In the genomic region with DNA sequence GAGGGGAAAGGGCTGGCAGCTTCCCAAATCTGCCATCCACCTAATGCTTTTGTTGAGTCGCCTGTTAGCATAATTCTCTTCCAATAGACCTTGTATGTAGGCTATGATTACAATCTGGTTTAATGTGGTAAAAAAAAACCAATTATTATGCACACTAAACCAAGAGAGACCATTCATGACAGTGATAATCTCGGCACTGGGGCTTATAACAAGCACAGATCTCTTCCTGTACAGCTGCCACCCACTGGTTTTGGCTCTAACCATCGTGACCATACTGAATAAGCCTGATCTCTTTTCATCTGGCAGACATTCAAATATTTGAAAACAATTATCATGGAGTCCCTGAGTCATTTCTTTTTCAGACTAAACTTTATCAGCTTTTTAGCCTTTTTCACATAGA, we compare ENCODE assay signal across 10 cellular contexts. TPM values are rescaled to one million over a fixed set of nuclear protein-coding genes. Genes with fewer than 3 reads are reported as not detected.
A peak's percentile ranks its signal among the peaks of the same experiment; 100 is the strongest.
DNase-seq lines count a peak whose midpoint lies in the region; ATAC-seq and TF ChIP-seq lines count a peak whose summit lies in the region.
"Had no signal": no experiment of that assay in that cellular context is flagged by ENCODE, and none has a peak within 500 bp of the region (broad histone marks: within the 10 kb centered on the region; RNA-seq: fewer than 3 reads in every experiment).

No MANE protein-coding gene starts in this region.

- DNase-seq in Caki2 (ENCODE audit: low read depth) (peak; percentile 26), NCI-H1105 treated with DMSO at 0.1 percent for 48 hours (lab: John Stamatoyannopoulos, UW) (peak; percentile 99), RPMI7951 (ENCODE audit: low read depth) (peak; percentile 87), foreskin keratinocyte (peak; percentile 46 to 63), GM23338 (ENCODE audit: low spot score) (no peak), GDM1 (lab: John Stamatoyannopoulos, UW) (no peak), mesendoderm (no peak)
- DNase-seq: activated gamma-delta T cell treated with Interleukin-2 at 50 U/mL for 16 hours had no signal

- H3K9me2 ChIP-seq in GM23338 (ENCODE audit: insufficient read depth): no peaks in the 10 kb centered on the region

- no peaks in the 10 kb centered on the region for H4K20me1 ChIP-seq in GM23338 (replicated peaks; ENCODE audit: insufficient read depth)

- H3K4me3 Mint-ChIP-seq in GM23338: no peak overlapping the region

- H3K27ac ChIP-seq in foreskin keratinocyte: no peak overlapping the region
- H3K27ac ChIP-seq in GM23338 (ENCODE audit: low read depth): no peak overlapping the region
- no peak overlapping the region for H3K27ac ChIP-seq in mesendoderm (ENCODE audit: low read depth, low read length)
- H3K27ac ChIP-seq: neutrophil had no signal

- H4K8ac ChIP-seq in mesendoderm (ENCODE audit: low read depth, low read length): no peak overlapping the region

- no peak overlapping the region for H2AFZ ChIP-seq in GM23338

- H3K27me3 ChIP-seq in foreskin keratinocyte (no peaks in the 10 kb centered on the region), GM23338 (ENCODE audit: insufficient read depth) (no peaks in the 10 kb centered on the region), mesendoderm (ENCODE audit: insufficient read depth, low read length, poor library complexity) (no peaks in the 10 kb centered on the region)

- H3K4me2 ChIP-seq in GM23338: no peak overlapping the region
- H3K4me2 ChIP-seq in mesendoderm (ENCODE audit: low read length): no peak overlapping the region

- no peak overlapping the region for H3K56ac ChIP-seq in mesendoderm (ENCODE audit: low read length)

- no peaks in the 10 kb centered on the region for H3K79me1 ChIP-seq in mesendoderm (ENCODE audit: low read length)

- H3K79me2 ChIP-seq in GM23338 (replicated peaks; ENCODE audit: insufficient read depth): no peaks in the 10 kb centered on the region
- no peaks in the 10 kb centered on the region for H3K79me2 ChIP-seq in mesendoderm (ENCODE audit: control insufficient read depth, insufficient read depth, low read length)

- ATAC-seq in foreskin keratinocyte (peak; percentile 57), GM21619 (IDR thresholded peaks at IDR 0.05; ENCODE audit: unreplicated experiment) (no peak), GM23338 (no peak)

- H3K36me3 Mint-ChIP-seq in GM23338 (ENCODE audit: low read depth): peaks cover under 1% of the 10 kb centered on the region; the same call in 1 of the 3 replicates

- TF ChIP-seq CTCF in foreskin keratinocyte (conservative IDR thresholded peaks at IDR 0.05) (no peak), GM23338 (conservative IDR thresholded peaks at IDR 0.05; ENCODE audit: low read depth in 2 of 2) (no peak)

- no peak overlapping the region for H3K27ac Mint-ChIP-seq in GM23338

- H3K4me1 ChIP-seq in foreskin keratinocyte: peaks cover 7% of the 10 kb centered on the region
- no peaks in the 10 kb centered on the region for H3K4me1 ChIP-seq in GM23338 (ENCODE audit: insufficient read depth)
- H3K4me1 ChIP-seq in mesendoderm (ENCODE audit: control insufficient read depth, low read depth, low read length): no peaks in the 10 kb centered on the region

- H2AK5ac ChIP-seq in mesendoderm (ENCODE audit: low read length): no peak overlapping the region

- H3K36me3 ChIP-seq in GM23338 (ENCODE audit: insufficient read depth): no peaks in the 10 kb centered on the region
- H3K36me3 ChIP-seq in mesendoderm (ENCODE audit: control insufficient read depth, insufficient read depth, low read length): no peaks in the 10 kb centered on the region
- H3K36me3 ChIP-seq: neutrophil had no signal

- H3K27me3 Mint-ChIP-seq in GM23338 (ENCODE audit: insufficient read depth, low read depth, poor library complexity): no peaks in the 10 kb centered on the region

- H2BK120ac ChIP-seq in mesendoderm (ENCODE audit: low read depth, low read length): no peak overlapping the region

- H2BK5ac ChIP-seq in mesendoderm (ENCODE audit: low read length): no peak overlapping the region

- in situ Hi-C loops in Caki2 (cut with HindIII; ENCODE audit: low pct_unique_long_range_greater_than_20kb, low sequenced_read_pairs): no loop called here

- H3K9ac ChIP-seq in mesendoderm (ENCODE audit: low read length): no peak overlapping the region

- 0 out of 3 replicates have a peak, but pooled peaks cover under 1% of the 10 kb centered on the region for H3K9me3 Mint-ChIP-seq in GM23338

- H3K18ac ChIP-seq in mesendoderm (ENCODE audit: low read length): no peak overlapping the region

- H4K5ac ChIP-seq in mesendoderm (ENCODE audit: low read length): no peak overlapping the region

- H2BK15ac ChIP-seq in mesendoderm (replicated peaks; ENCODE audit: low read depth): no peak overlapping the region

- H3K4me3 ChIP-seq in GM23338 (no peak overlapping the region), mesendoderm (ENCODE audit: low read length) (no peak overlapping the region)

- WGBS in mesendoderm (ENCODE audit: extremely low coverage, insufficient coverage, low lambda C conversion rate): no CpG with 5 or more reads among the region's 3 CpGs

- H3K4me1 Mint-ChIP-seq in GM23338: peaks cover 14% of the 10 kb centered on the region

- no peak overlapping the region for H3K23ac ChIP-seq in mesendoderm (ENCODE audit: low read length)

- H3K4ac ChIP-seq in mesendoderm (ENCODE audit: low read depth, low read length): no peak overlapping the region

- no peaks in the 10 kb centered on the region for H3F3A ChIP-seq in GM23338 (replicated peaks; ENCODE audit: low read depth)

TF ChIP-seq in GM23338, 12 proteins besides CTCF, POLR2A, EP300 and RAD21 (continues in another document):
- TF ChIP-seq POLR2AphosphoS5 (IDR thresholded peaks at IDR 0.05; ENCODE audit: low read depth) (no peak), ZNF114 (CRISPR knock-in tag; IDR thresholded peaks at IDR 0.05) (no peak), ZNF331 (CRISPR knock-in tag; IDR thresholded peaks at IDR 0.05; ENCODE audit: low read depth) (no peak), STAT1 (IDR thresholded peaks at IDR 0.05; ENCODE audit: unreplicated experiment) (no peak)
- TF ChIP-seq, protein P1, sequence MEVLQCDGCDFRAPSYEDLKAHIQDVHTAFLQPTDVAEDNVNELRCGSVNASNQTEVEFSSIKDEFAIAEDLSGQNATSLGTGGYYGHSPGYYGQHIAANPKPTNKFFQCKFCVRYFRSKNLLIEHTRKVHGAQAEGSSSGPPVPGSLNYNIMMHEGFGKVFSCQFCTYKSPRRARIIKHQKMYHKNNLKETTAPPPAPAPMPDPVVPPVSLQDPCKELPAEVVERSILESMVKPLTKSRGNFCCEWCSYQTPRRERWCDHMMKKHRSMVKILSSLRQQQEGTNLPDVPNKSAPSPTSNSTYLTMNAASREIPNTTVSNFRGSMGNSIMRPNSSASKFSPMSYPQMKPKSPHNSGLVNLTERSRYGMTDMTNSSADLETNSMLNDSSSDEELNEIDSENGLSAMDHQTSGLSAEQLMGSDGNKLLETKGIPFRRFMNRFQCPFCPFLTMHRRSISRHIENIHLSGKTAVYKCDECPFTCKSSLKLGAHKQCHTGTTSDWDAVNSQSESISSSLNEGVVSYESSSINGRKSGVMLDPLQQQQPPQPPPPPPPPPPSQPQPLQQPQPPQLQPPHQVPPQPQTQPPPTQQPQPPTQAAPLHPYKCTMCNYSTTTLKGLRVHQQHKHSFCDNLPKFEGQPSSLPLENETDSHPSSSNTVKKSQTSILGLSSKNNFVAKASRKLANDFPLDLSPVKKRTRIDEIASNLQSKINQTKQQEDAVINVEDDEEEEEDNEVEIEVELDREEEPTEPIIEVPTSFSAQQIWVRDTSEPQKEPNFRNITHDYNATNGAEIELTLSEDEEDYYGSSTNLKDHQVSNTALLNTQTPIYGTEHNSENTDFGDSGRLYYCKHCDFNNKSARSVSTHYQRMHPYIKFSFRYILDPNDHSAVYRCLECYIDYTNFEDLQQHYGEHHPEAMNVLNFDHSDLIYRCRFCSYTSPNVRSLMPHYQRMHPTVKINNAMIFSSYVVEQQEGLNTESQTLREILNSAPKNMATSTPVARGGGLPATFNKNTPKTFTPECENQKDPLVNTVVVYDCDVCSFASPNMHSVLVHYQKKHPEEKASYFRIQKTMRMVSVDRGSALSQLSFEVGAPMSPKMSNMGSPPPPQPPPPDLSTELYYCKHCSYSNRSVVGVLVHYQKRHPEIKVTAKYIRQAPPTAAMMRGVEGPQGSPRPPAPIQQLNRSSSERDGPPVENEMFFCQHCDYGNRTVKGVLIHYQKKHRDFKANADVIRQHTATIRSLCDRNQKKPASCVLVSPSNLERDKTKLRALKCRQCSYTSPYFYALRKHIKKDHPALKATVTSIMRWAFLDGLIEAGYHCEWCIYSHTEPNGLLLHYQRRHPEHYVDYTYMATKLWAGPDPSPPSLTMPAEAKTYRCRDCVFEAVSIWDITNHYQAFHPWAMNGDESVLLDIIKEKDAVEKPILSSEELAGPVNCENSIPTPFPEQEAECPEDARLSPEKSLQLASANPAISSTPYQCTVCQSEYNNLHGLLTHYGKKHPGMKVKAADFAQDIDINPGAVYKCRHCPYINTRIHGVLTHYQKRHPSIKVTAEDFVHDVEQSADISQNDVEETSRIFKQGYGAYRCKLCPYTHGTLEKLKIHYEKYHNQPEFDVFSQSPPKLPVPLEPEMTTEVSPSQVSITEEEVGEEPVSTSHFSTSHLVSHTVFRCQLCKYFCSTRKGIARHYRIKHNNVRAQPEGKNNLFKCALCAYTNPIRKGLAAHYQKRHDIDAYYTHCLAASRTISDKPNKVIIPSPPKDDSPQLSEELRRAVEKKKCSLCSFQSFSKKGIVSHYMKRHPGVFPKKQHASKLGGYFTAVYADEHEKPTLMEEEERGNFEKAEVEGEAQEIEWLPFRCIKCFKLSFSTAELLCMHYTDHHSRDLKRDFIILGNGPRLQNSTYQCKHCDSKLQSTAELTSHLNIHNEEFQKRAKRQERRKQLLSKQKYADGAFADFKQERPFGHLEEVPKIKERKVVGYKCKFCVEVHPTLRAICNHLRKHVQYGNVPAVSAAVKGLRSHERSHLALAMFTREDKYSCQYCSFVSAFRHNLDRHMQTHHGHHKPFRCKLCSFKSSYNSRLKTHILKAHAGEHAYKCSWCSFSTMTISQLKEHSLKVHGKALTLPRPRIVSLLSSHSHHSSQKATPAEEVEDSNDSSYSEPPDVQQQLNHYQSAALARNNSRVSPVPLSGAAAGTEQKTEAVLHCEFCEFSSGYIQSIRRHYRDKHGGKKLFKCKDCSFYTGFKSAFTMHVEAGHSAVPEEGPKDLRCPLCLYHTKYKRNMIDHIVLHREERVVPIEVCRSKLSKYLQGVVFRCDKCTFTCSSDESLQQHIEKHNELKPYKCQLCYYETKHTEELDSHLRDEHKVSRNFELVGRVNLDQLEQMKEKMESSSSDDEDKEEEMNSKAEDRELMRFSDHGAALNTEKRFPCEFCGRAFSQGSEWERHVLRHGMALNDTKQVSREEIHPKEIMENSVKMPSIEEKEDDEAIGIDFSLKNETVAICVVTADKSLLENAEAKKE (CRISPR knock-in tag; IDR thresholded peaks at IDR 0.05): no peak

RNA-seq across cellular contexts. Expression of a gene that starts 12.0 kb away (rescaled TPM):
- total RNA-seq in Caki2 (2014; rRNA removed; shearing (Covaris generic); ENCODE audit: low replicate concordance): 0.23 TPM in 1 of 2 replicates, not detected in the other
- total RNA-seq in RPMI7951 (2014; rRNA removed; shearing (Covaris generic)): 1.1 and 2.2 TPM in 2 replicates
- total RNA-seq in foreskin keratinocyte: 4.1 and 7.1 TPM in 2 replicates
- 0.48 and 0.97 TPM in 2 replicates for polyA plus RNA-seq in foreskin keratinocyte
- 19.4 and 22.4 TPM in 2 replicates for total RNA-seq in GM23338 (2014; rRNA removed; shearing (Covaris generic))
- 4.5 and 5.2 TPM in 2 replicates for polyA plus RNA-seq in GM23338 (2016; fragmentation: Nextera tagmentation; extraction: Ambion mirVana)
- 4.3 TPM for polyA plus RNA-seq in mesendoderm (2013, experiment 1 of 2)
- 4.1 TPM for polyA plus RNA-seq in mesendoderm (2013, experiment 2 of 2)

Comparison
In these comparisons a context has a peak if more than half of its experiments do, and no peak if none do; other contexts are left out.
1. DNase-seq: peak in Caki2 (single experiment), NCI-H1105 treated with DMSO at 0.1 percent for 48 hours (single experiment), RPMI7951 (single experiment) and foreskin keratinocyte (2 of 2); none in GM23338 (single experiment), GDM1 (single experiment) and mesendoderm (single experiment).